In the genomic region with DNA sequence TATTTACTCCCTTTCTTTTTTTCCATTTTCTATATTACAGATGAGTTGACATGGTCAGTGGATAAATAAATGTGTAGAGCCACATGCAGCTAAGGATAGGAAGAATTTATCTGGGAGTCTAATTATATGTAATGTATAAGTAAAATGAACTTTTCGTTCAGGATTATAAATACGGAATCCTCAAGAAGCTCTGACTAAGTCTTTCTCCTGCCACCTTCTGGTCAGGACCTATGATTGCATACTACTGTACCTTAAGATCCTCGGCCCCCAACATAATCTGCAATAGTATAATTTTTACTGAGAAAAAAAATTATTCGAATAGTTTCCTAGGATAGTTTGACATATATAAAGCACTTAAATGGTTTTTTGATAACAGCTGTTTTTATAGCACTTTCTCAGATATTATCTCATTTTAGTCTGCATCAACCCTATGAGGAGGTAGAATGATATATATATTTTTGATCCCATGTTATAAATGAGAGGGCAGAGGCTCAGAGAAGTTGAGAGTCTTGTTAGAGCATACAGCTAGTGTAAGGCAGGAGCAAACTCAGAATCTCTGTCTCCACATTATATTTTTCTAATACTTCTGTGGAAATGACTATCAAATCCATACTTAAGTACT, we compare ENCODE assay signal across 8 cellular contexts. TPM values are rescaled to one million over a fixed set of nuclear protein-coding genes. Genes with fewer than 3 reads are reported as not detected.
DNase-seq lines count a peak whose midpoint lies in the region; ATAC-seq, FAIRE-seq and TF ChIP-seq lines count a peak whose summit lies in the region.

No MANE protein-coding gene starts in this region.

- no peak overlapping the region for H3K27ac Mint-ChIP-seq in WTC11
- no peak overlapping the region for H3K27ac Mint-ChIP-seq in activated CD4-positive, alpha-beta memory T cell treated with anti-CD3 and anti-CD28 coated beads for 36 hours

- no peaks in the 10 kb centered on the region for H4K20me1 ChIP-seq in GM23248 (ENCODE audit: insufficient read depth)

- POLR2A ChIA-PET in WTC11 (lab: Charles Lee), result interaction anchor here (0.9 kb wide), 1 partner anchor 36 kb away, joined by 3 read pairs; a partner anchor contains a TSS
- POLR2A ChIA-PET in activated CD4-positive, alpha-beta memory T cell treated with anti-CD3 and anti-CD28 coated beads for 36 hours (lab: Charles Lee), result no interaction called here

- no peak overlapping the region for H3K27ac ChIP-seq in 22Rv1
- H3K27ac ChIP-seq in GM23248, result no peak overlapping the region
- no peak overlapping the region for H3K27ac ChIP-seq in cardiac muscle cell
- H3K27ac ChIP-seq in small intestine (ENCODE audit: low read depth in 1 of 2, low read length in 1 of 2), result no peak overlapping the region

- H3K9ac ChIP-seq in GM23248, result no peak overlapping the region

- peaks cover 5% of the 10 kb centered on the region; the same call in 1 of the 2 replicates for H3K36me3 ChIP-seq in GM23248 (ENCODE audit: low read depth)
- H3K36me3 ChIP-seq in cardiac muscle cell, result no peaks in the 10 kb centered on the region
- no peaks in the 10 kb centered on the region for H3K36me3 ChIP-seq in small intestine (ENCODE audit: control insufficient read depth in 2 of 2, insufficient read depth in 2 of 2, low read length in 2 of 2)

- H3K79me2 ChIP-seq in GM23248 (ENCODE audit: insufficient read depth), result no peaks in the 10 kb centered on the region

- no peaks in the 10 kb centered on the region for H3K36me3 Mint-ChIP-seq in WTC11
- H3K36me3 Mint-ChIP-seq in activated CD4-positive, alpha-beta memory T cell treated with anti-CD3 and anti-CD28 coated beads for 36 hours, result no peaks in the 10 kb centered on the region

- in situ Hi-C loops in GM23248 (cut with MboI), result loop anchor here (10.0 kb wide), 1 partner anchor 345 kb away; a partner anchor contains a TSS

- TF ChIP-seq CTCF in 22Rv1 (IDR thresholded peaks at IDR 0.05) (peak; percentile 82), WTC11 (IDR thresholded peaks at IDR 0.05) (no peak), cardiac muscle cell (IDR thresholded peaks at IDR 0.05; ENCODE audit: low read depth, low read length) (peak; percentile 74)

- H2AFZ ChIP-seq in GM23248, result no peak overlapping the region

- no peak overlapping the region for H3K4me2 ChIP-seq in GM23248 (ENCODE audit: unreplicated experiment)

- no peaks in the 10 kb centered on the region for H3K27me3 ChIP-seq in GM23248 (replicated peaks; ENCODE audit: insufficient read depth)
- H3K27me3 ChIP-seq in cardiac muscle cell, result no peaks in the 10 kb centered on the region
- H3K27me3 ChIP-seq in small intestine (ENCODE audit: control insufficient read depth in 2 of 2, insufficient read depth in 2 of 2, low read length in 2 of 2), result no peaks in the 10 kb centered on the region

- CTCF ChIA-PET in WTC11 (lab: Charles Lee), result interaction anchor here (0.6 to 1.8 kb wide), 15 partner anchors 8 to 719 kb away, joined by 3 to 8 read pairs (median 3); a partner anchor contains a TSS
- CTCF ChIA-PET in activated CD4-positive, alpha-beta memory T cell treated with anti-CD3 and anti-CD28 coated beads for 36 hours (lab: Charles Lee), result interaction anchor here (0.7 to 3.8 kb wide), 39 partner anchors 8 to 570 kb away, joined by 3 to 36 read pairs (median 5); a partner anchor contains a TSS

- H3K9me3 ChIP-seq in GM23248 (ENCODE audit: low read depth), result no peaks in the 10 kb centered on the region
- H3K9me3 ChIP-seq in cardiac muscle cell (ENCODE audit: low read depth), result no peaks in the 10 kb centered on the region
- no peaks in the 10 kb centered on the region for H3K9me3 ChIP-seq in small intestine (ENCODE audit: control insufficient read depth, low read depth)

- H3K9me2 ChIP-seq in GM23248 (ENCODE audit: insufficient read depth), result no peaks in the 10 kb centered on the region

- peak; percentile 15 for FAIRE-seq in small intestine (lab: Jason Lieb, UNC)

- 20 to 29% methylated on average over 4 of the region's 4 CpGs for WGBS in GM23248 (ENCODE audit: low coverage in 1 of 2, low lambda C conversion rate in 2 of 2, missing lambda C conversion rate in 2 of 2), 2 experiments
- WGBS in small intestine, 3 donors, result 4 to 10% (median 5%) methylated on average over 4 of the region's 4 CpGs

- no peak overlapping the region for H3K4me3 Mint-ChIP-seq in WTC11
- no peak overlapping the region for H3K4me3 Mint-ChIP-seq in activated CD4-positive, alpha-beta memory T cell treated with anti-CD3 and anti-CD28 coated beads for 36 hours

- peak; percentile 82 for ATAC-seq in WTC11

- H3F3A ChIP-seq in GM23248 (ENCODE audit: insufficient read depth), result no peaks in the 10 kb centered on the region

- H3K9me3 Mint-ChIP-seq in WTC11, result no peaks in the 10 kb centered on the region
- H3K9me3 Mint-ChIP-seq in activated CD4-positive, alpha-beta memory T cell treated with anti-CD3 and anti-CD28 coated beads for 36 hours, result no peaks in the 10 kb centered on the region

- no peaks in the 10 kb centered on the region for H3K4me1 Mint-ChIP-seq in WTC11
- H3K4me1 Mint-ChIP-seq in activated CD4-positive, alpha-beta memory T cell treated with anti-CD3 and anti-CD28 coated beads for 36 hours (ENCODE audit: low read depth), result no peaks in the 10 kb centered on the region

- H3K27me3 Mint-ChIP-seq in WTC11 (ENCODE audit: low read depth), result no peaks in the 10 kb centered on the region
- H3K27me3 Mint-ChIP-seq in activated CD4-positive, alpha-beta memory T cell treated with anti-CD3 and anti-CD28 coated beads for 36 hours, result no peaks in the 10 kb centered on the region

- peak; percentile 83 for DNase-seq in DMS53 (lab: John Stamatoyannopoulos, UW)
- DNase-seq in GM23248, result peak; percentile 69
- DNase-seq in LoVo (ENCODE audit: low spot score), result peak; percentile 38
- DNase-seq in WTC11 (ENCODE audit: low spot score), result no peak
- DNase-seq in cardiac muscle cell (ENCODE audit: low read depth in 1 of 2, low spot score in 1 of 2), result peak; percentile 46 to 69
- DNase-seq in small intestine, result peak; percentile 51
- no peak for DNase-seq in activated CD4-positive, alpha-beta memory T cell treated with anti-CD3 and anti-CD28 coated beads for 36 hours

- H3K4me3 ChIP-seq in GM23248, result no peak overlapping the region
- no peak overlapping the region for H3K4me3 ChIP-seq in cardiac muscle cell
- H3K4me3 ChIP-seq in small intestine (ENCODE audit: low read depth in 1 of 2, low read length in 2 of 2), result no peak overlapping the region

- H3K4me1 ChIP-seq in GM23248 (ENCODE audit: insufficient read depth) (no peaks in the 10 kb centered on the region), cardiac muscle cell (ENCODE audit: low read depth) (no peaks in the 10 kb centered on the region), small intestine (ENCODE audit: control insufficient read depth in 2 of 2, insufficient read depth in 1 of 2, low read depth in 1 of 2, low read length in 1 of 2) (no peaks in the 10 kb centered on the region)

- intact Hi-C loops in activated CD4-positive, alpha-beta memory T cell treated with anti-CD3 and anti-CD28 coated beads for 36 hours (cut with micrococcal nuclease), result loop anchor here (1.0 to 2.0 kb wide), 3 partner anchors 55 to 383 kb away; no protein-coding TSS in a partner anchor

TF ChIP-seq in WTC11, 78 proteins besides CTCF, POLR2A, EP300 and RAD21:
- TF ChIP-seq GABPB1 (CRISPR knock-in tag; IDR thresholded peaks at IDR 0.05), result no peak
- TF ChIP-seq, protein P1, sequence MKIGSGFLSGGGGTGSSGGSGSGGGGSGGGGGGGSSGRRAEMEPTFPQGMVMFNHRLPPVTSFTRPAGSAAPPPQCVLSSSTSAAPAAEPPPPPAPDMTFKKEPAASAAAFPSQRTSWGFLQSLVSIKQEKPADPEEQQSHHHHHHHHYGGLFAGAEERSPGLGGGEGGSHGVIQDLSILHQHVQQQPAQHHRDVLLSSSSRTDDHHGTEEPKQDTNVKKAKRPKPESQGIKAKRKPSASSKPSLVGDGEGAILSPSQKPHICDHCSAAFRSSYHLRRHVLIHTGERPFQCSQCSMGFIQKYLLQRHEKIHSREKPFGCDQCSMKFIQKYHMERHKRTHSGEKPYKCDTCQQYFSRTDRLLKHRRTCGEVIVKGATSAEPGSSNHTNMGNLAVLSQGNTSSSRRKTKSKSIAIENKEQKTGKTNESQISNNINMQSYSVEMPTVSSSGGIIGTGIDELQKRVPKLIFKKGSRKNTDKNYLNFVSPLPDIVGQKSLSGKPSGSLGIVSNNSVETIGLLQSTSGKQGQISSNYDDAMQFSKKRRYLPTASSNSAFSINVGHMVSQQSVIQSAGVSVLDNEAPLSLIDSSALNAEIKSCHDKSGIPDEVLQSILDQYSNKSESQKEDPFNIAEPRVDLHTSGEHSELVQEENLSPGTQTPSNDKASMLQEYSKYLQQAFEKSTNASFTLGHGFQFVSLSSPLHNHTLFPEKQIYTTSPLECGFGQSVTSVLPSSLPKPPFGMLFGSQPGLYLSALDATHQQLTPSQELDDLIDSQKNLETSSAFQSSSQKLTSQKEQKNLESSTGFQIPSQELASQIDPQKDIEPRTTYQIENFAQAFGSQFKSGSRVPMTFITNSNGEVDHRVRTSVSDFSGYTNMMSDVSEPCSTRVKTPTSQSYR (CRISPR knock-in tag; IDR thresholded peaks at IDR 0.05), result no peak
TF ChIP-seq in WTC11: peak in this region for 0.

RNA-seq across cellular contexts. Expression of a gene that starts 36.1 kb away (rescaled TPM):
- total RNA-seq in GM23248 (2014; rRNA removed; shearing (Covaris generic)), result 49.9 and 53.1 TPM in 2 replicates
- polyA plus RNA-seq in GM23248 (2016; fragmentation: Nextera tagmentation; extraction: Ambion mirVana), result 97.8 and 113 TPM in 2 replicates
- total RNA-seq in WTC11 (2021), result 47.0 to 48.9 TPM (median 47.8 TPM) in 3 replicates
- total RNA-seq in cardiac muscle cell, result 58.8 and 64.7 TPM in 2 replicates
- 94.1 and 97.6 TPM in 2 replicates for polyA plus RNA-seq in cardiac muscle cell
- polyA plus RNA-seq in small intestine, result 10 to 100 TPM; 35.5 to 60.4 (median 40.3) TPM
- 10 to 100 TPM; 29.2 to 32.3 TPM for total RNA-seq in activated CD4-positive, alpha-beta memory T cell treated with anti-CD3 and anti-CD28 coated beads for 36 hours

RNA-seq across cellular contexts. Expression of a gene that starts 56.6 kb away (rescaled TPM):
- 17.8 and 22.0 TPM in 2 replicates for total RNA-seq in GM23248 (2014; rRNA removed; shearing (Covaris generic))
- polyA plus RNA-seq in GM23248 (2016; fragmentation: Nextera tagmentation; extraction: Ambion mirVana) (17.6 and 19.7 TPM in 2 replicates), cardiac muscle cell (6.8 and 8.3 TPM in 2 replicates), small intestine (1 to 10 TPM; 4.3 to 5.4 (median 5.1) TPM)
- total RNA-seq in WTC11 (2021) (5.7 to 6.6 TPM (median 5.8 TPM) in 3 replicates), cardiac muscle cell (8.1 and 8.6 TPM in 2 replicates)
- total RNA-seq in activated CD4-positive, alpha-beta memory T cell treated with anti-CD3 and anti-CD28 coated beads for 36 hours, result 1 to 10 TPM; 3.8 to 5.4 TPM

Comparison
In these comparisons a context has a peak if more than half of its experiments do, and no peak if none do; other contexts are left out.
1. DNase-seq: peak in DMS53 (single experiment), GM23248 (single experiment), LoVo (single experiment), cardiac muscle cell (2 of 2) and small intestine (single experiment); none in WTC11 (single experiment) and activated CD4-positive, alpha-beta memory T cell treated with anti-CD3 and anti-CD28 coated beads for 36 hours (single experiment).